ENCODE assay signal across 29 cellular contexts in genomic region chr4:54386693-54387092, GRCh38.
DNase-seq lines count a peak whose midpoint lies in the region; ATAC-seq, FAIRE-seq and TF ChIP-seq lines count a peak whose summit lies in the region.
"Had no signal": no experiment of that assay in that cellular context is flagged by ENCODE, and none has a peak within 500 bp of the region (broad histone marks: within the 10 kb centered on the region; RNA-seq: fewer than 3 reads in every experiment).

No MANE protein-coding gene starts in this region.

- peaks cover 0 to 4% of the 10 kb centered on the region in 2 experiments; a peak in 2 of 5 replicates for H3K27me3 ChIP-seq in K562 (ENCODE audit: control insufficient read depth in 2 of 2, insufficient read depth in 2 of 2, low read length in 2 of 2)
- H3K27me3 ChIP-seq: BE2C; BLaER1; BLaER1 treated with 17β-estradiol and CSF1 and Interleukin-3, amounts not matched to agents 10 nM and 100 nM had no signal

- H4K20me1 ChIP-seq in K562 (replicated peaks; ENCODE audit: control insufficient read depth, insufficient read depth, low read length), result no peaks in the 10 kb centered on the region
- H4K20me1 ChIP-seq: BLaER1; BLaER1 treated with 17β-estradiol and CSF1 and Interleukin-3, amounts not matched to agents 10 nM and 100 nM had no signal

- H3K4me3 ChIP-seq in K562, result no peak overlapping the region
- H3K4me3 ChIP-seq: A549; BLaER1; BLaER1 treated with 17β-estradiol and CSF1 and Interleukin-3, amounts not matched to agents 10 nM and 100 nM had no signal

- DNase-seq in K562 (ENCODE audit: extremely low read depth in 1 of 4, low spot score in 3 of 4), result no peak
- DNase-seq: 8988T; ACHN; AML-193; BE2C; C1 segment of cervical spinal cord; Caco-2; Calu3; CD4-positive, alpha-beta memory T cell; CD4-positive, alpha-beta T cell; CD4-positive, CD25-positive, alpha-beta regulatory T cell; CD8-positive, alpha-beta memory T cell; CD8-positive, alpha-beta T cell; COR-L47; DMS 273 treated with DMSO at 0.1 percent for 48 hours; DMS153; DMS53; DMS79; DMS79 treated with DMSO at 0.1 percent for 48 hours; DND-41; EL had no signal

- no peak overlapping the region for H2AFZ ChIP-seq in K562 (ENCODE audit: low read depth, low read length)

- no peak for FAIRE-seq in K562 (lab: Jason Lieb, UNC)
- FAIRE-seq: A204.1, A549, D721Med had no signal

- in situ Hi-C loops in K562 (cut with MboI), result no loop called here

- POLR2A ChIA-PET in K562 (lab: Yijun Ruan, JAX), result interaction anchor here (0.6 kb wide), 1 partner anchor 206 kb away, joined by 3 read pairs; no protein-coding TSS in a partner anchor

- no peak overlapping the region for H3K4me2 ChIP-seq in K562 (ENCODE audit: insufficient read depth, low read length)
- H3K4me2 ChIP-seq: A549; BLaER1; BLaER1 treated with 17β-estradiol and CSF1 and Interleukin-3, amounts not matched to agents 10 nM and 100 nM had no signal

- no peak overlapping the region for H3K27ac ChIP-seq in K562 (ENCODE audit: extremely low read depth, low read depth, low read length)
- H3K27ac ChIP-seq: 22Rv1; A549; BLaER1; BLaER1 treated with 17β-estradiol and CSF1 and Interleukin-3, amounts not matched to agents 10 nM and 100 nM; C4-2B had no signal

- no peaks in the 10 kb centered on the region for H3K36me3 ChIP-seq in K562 (ENCODE audit: control insufficient read depth, insufficient read depth, low read length)
- H3K36me3 ChIP-seq: BE2C; BLaER1; BLaER1 treated with 17β-estradiol and CSF1 and Interleukin-3, amounts not matched to agents 10 nM and 100 nM had no signal

- CTCF ChIA-PET in K562 (lab: Yijun Ruan, JAX; ENCODE audit: low intra/inter-chr PET ratio), result no interaction called here

- TF ChIP-seq EP300 in K562 (IDR thresholded peaks at IDR 0.05; ENCODE audit: low read length), result no peak

- no peaks in the 10 kb centered on the region for H3K9me1 ChIP-seq in K562 (ENCODE audit: control insufficient read depth, insufficient read depth, low read length)

- no peaks in the 10 kb centered on the region; a peak in 1 of 5 replicates for H3K4me1 ChIP-seq in K562 (replicated peaks in 1 of 2; ENCODE audit: control insufficient read depth in 2 of 2, insufficient read depth in 2 of 2, low read length in 2 of 2)
- H3K4me1 ChIP-seq: A549; BE2C; BLaER1; BLaER1 treated with 17β-estradiol and CSF1 and Interleukin-3, amounts not matched to agents 10 nM and 100 nM; Caco-2 had no signal

- no peak for TF ChIP-seq CTCF in K562 (IDR thresholded peaks at IDR 0.05 in 2 of 3, conservative IDR thresholded peaks at IDR 0.05 in 1 of 3; ENCODE audit: insufficient read depth in 2 of 3, low read depth in 1 of 3, low read length in 3 of 3)

- no peaks in the 10 kb centered on the region for H3K9me3 ChIP-seq in K562 (replicated peaks; ENCODE audit: control insufficient read depth, insufficient read depth, low read depth, low read length)
- H3K9me3 ChIP-seq: A549, BE2C, BLaER1, Caco-2 had no signal

- H3K79me2 ChIP-seq in K562 (ENCODE audit: control insufficient read depth, insufficient read depth, low read length), result no peaks in the 10 kb centered on the region

- H3K9ac ChIP-seq in K562 (ENCODE audit: insufficient read depth in 1 of 2, low read depth in 2 of 2, low read length in 2 of 2), result no peak overlapping the region
- H3K9ac ChIP-seq: BLaER1; BLaER1 treated with 17β-estradiol and CSF1 and Interleukin-3, amounts not matched to agents 10 nM and 100 nM had no signal

- no TSS peak for BruUV-seq in K562 (replicated peaks; lab: Mats Ljungman, UMichigan)

- intact Hi-C loops in K562 (cut with micrococcal nuclease), result no loop called here

- 0 out of 4 replicates have a peak, but pooled peaks of 1 of the 2 experiments have one; percentile 3 for TF ChIP-seq RAD21 in K562 (CRISPR knock-in tag; conservative IDR thresholded peaks at IDR 0.05 in 1 of 2, IDR thresholded peaks at IDR 0.05 in 1 of 2)

- WGBS in K562 (ENCODE audit: insufficient coverage, low coverage, missing lambda C conversion rate), result 45% methylated on average over 1 of the region's 1 CpG

- TF ChIP-seq POLR2A in K562 (conservative IDR thresholded peaks at IDR 0.05), result no peak

- no peak for ATAC-seq in K562
- no peak for ATAC-seq in GM18868 (IDR thresholded peaks at IDR 0.05; ENCODE audit: unreplicated experiment)
- ATAC-seq: A549; CD8-positive, alpha-beta T cell had no signal

TF ChIP-seq in K562, 482 proteins besides CTCF, POLR2A, EP300 and RAD21:
- TF ChIP-seq ZNF232 (CRISPR knock-in tag; IDR thresholded peaks at IDR 0.05), result no peak
- peak; percentile 24; the same call in 1 of the 2 replicates for TF ChIP-seq CC2D1A (IDR thresholded peaks at IDR 0.05)
- TF ChIP-seq EGR1 (conservative IDR thresholded peaks at IDR 0.05), result no peak
- peak; percentile 48 for TF ChIP-seq RBM25 (IDR thresholded peaks at IDR 0.05; ENCODE audit: low read depth, low read length, severe bottlenecking)
- peak; percentile 93 for TF ChIP-seq ADNP (tag; IDR thresholded peaks at IDR 0.05)
- peak; percentile 9 for TF ChIP-seq CCNT2 (IDR thresholded peaks at IDR 0.05; ENCODE audit: borderline replicate concordance, extremely low read depth, insufficient read length, low read depth, low read length)
- TF ChIP-seq E2F5 (CRISPR knock-in tag; IDR thresholded peaks at IDR 0.05), result no peak
- TF ChIP-seq FOS (IDR thresholded peaks at IDR 0.05; ENCODE audit: extremely low read depth, insufficient read length), result no peak
- TF ChIP-seq GTF2A2 (tag; IDR thresholded peaks at IDR 0.05), result no peak
- TF ChIP-seq MEF2A (IDR thresholded peaks at IDR 0.05; ENCODE audit: control insufficient read depth, low read depth, low read length), result no peak
- TF ChIP-seq EHMT2 (IDR thresholded peaks at IDR 0.05), result no peak
- TF ChIP-seq USF2 (CRISPR knock-in tag; IDR thresholded peaks at IDR 0.05), result no peak
- TF ChIP-seq USF1 (CRISPR knock-in tag; IDR thresholded peaks at IDR 0.05), result no peak
- peak; percentile 9 for TF ChIP-seq ZNF644 (tag; IDR thresholded peaks at IDR 0.05; ENCODE audit: low read depth)
- TF ChIP-seq CHAMP1 (IDR thresholded peaks at IDR 0.05), result no peak
- TF ChIP-seq ARID3A (IDR thresholded peaks at IDR 0.05; ENCODE audit: borderline replicate concordance, low read depth, low read length), result no peak
